ENCODE assay signal across 8 cellular contexts in the genomic region with DNA sequence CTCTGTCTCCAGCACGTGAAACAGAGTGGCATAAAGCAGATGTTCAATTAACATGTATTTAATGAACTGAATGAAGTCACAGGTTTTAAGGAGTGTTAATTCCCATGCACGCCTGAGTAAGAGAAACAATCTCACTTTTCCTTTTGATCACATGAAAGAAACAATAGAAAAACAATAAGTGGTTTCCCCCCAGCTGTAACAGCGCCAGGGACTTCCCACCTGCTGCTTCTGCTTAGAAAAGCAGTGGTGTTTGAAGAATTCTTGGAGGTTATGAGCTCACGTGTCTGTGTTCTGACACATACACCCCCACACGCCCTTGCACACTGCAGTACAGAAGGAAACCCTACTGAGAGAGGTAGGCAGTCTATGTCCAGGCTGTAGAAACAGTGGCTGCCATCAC. TPM values are rescaled to one million over a fixed set of nuclear protein-coding genes. Genes with fewer than 3 reads are reported as not detected.
DNase-seq lines count a peak whose midpoint lies in the region; ATAC-seq lines count a peak whose summit lies in the region.

No MANE protein-coding gene starts in this region.

- no peak overlapping the region for H3K27ac Mint-ChIP-seq in CD4-positive, CD25-positive, alpha-beta regulatory T cell

- H3K27me3 ChIP-seq in CD4-positive, CD25-positive, alpha-beta regulatory T cell (ENCODE audit: control insufficient read depth, insufficient read depth, low read length), result peaks cover 5% of the 10 kb centered on the region

- no peaks in the 10 kb centered on the region for H3K9me3 ChIP-seq in CD4-positive, CD25-positive, alpha-beta regulatory T cell (ENCODE audit: control insufficient read depth in 2 of 2, low read length in 2 of 2)

- no peaks in the 10 kb centered on the region for H3K36me3 ChIP-seq in CD4-positive, CD25-positive, alpha-beta regulatory T cell (ENCODE audit: control insufficient read depth, insufficient read depth, low read length)

- H3K27me3 Mint-ChIP-seq in CD4-positive, CD25-positive, alpha-beta regulatory T cell, result peaks cover 24% of the 10 kb centered on the region

- no peak overlapping the region for H3K4me3 Mint-ChIP-seq in CD4-positive, CD25-positive, alpha-beta regulatory T cell

- peaks cover 0 to 12% (median 4%) of the 10 kb centered on the region in 4 donors for H3K4me1 Mint-ChIP-seq in CD4-positive, CD25-positive, alpha-beta regulatory T cell

- H3K4me1 ChIP-seq in CD4-positive, CD25-positive, alpha-beta regulatory T cell (ENCODE audit: control insufficient read depth, insufficient read depth, low read length, poor library complexity, severe bottlenecking), result no peaks in the 10 kb centered on the region

- peak in 1 of 3 donors; percentile 66 for DNase-seq in CD4-positive, CD25-positive, alpha-beta regulatory T cell
- DNase-seq in activated CD4-positive, alpha-beta T cell treated with anti-CD3 and anti-CD28 coated beads, Interleukin-2, amount 50 U/mL, for 1 hour, result peak; percentile 41
- DNase-seq in lung microvascular endothelial cell (ENCODE audit: low read depth in 2 of 2) (peak; percentile 20 to 46), SW480 (ENCODE audit: low spot score) (no peak), AG08396 (ENCODE audit: low spot score) (no peak), GM19238 (ENCODE audit: insufficient read length, low spot score) (no peak), islet precursor cell (no peak)

- no peak overlapping the region for H3K27ac ChIP-seq in CD4-positive, CD25-positive, alpha-beta regulatory T cell (ENCODE audit: insufficient read depth, low read length, poor library complexity, severe bottlenecking)

- peaks cover 0 to 2% (median 0%) of the 10 kb centered on the region in 7 donors for H3K9me3 Mint-ChIP-seq in CD4-positive, CD25-positive, alpha-beta regulatory T cell

- ATAC-seq in CD4-positive, CD25-positive, alpha-beta regulatory T cell (ENCODE audit: low read depth in 2 of 2), result peak; percentile 69 to 85
- peak; percentile 66 for ATAC-seq in GM21825 (IDR thresholded peaks at IDR 0.05; ENCODE audit: unreplicated experiment)

- H3K36me3 Mint-ChIP-seq in CD4-positive, CD25-positive, alpha-beta regulatory T cell, result no peaks in the 10 kb centered on the region

- H3K4me3 ChIP-seq in CD4-positive, CD25-positive, alpha-beta regulatory T cell (ENCODE audit: low read depth, low read length), result no peak overlapping the region

RNA-seq across cellular contexts. Expression of a gene that starts 51.3 kb away (rescaled TPM):
- 2.4 TPM for total RNA-seq in CD4-positive, CD25-positive, alpha-beta regulatory T cell
- polyA plus RNA-seq in CD4-positive, CD25-positive, alpha-beta regulatory T cell, result under 1 TPM; 0.34 to 0.68 (median 0.51) TPM
- total RNA-seq in lung microvascular endothelial cell, result 9.7 and 19.0 TPM in 2 replicates

Comparison
In these comparisons a context has a peak if more than half of its experiments do, and no peak if none do; other contexts are left out.
1. DNase-seq: peak in activated CD4-positive, alpha-beta T cell treated with anti-CD3 and anti-CD28 coated beads, Interleukin-2, amount 50 U/mL, for 1 hour (single experiment) and lung microvascular endothelial cell (2 of 2); none in SW480 (single experiment), AG08396 (single experiment), GM19238 (single experiment) and islet precursor cell (single experiment).